15 cellular contexts compared by ENCODE assay signal in the genomic region with DNA sequence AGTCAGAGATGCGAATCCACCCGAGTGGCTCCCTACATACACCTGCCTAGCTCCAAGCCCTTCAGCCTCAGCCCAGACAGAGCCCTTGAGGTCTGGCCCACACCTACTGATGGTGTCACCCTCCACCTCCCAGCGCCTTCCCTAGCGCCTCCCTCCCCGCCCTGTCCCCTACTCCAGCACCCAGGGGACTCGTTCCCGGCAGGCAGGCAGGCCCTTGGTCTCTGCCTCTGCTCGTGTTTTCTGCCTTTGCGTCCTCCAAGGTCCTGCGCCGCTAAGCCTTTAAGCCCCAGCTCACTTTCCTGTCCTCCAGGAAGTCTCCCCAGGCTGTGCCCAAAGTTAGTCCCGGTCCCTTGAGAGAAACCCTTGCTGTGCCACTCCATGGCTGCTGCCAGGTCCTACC.
"Had no signal": no experiment of that assay in that cellular context is flagged by ENCODE, and none has a peak within 500 bp of the region (broad histone marks: within the 10 kb centered on the region; RNA-seq: fewer than 3 reads in every experiment).

No MANE protein-coding gene starts in this region.

- ATAC-seq: left ventricle myocardium superior; stimulated activated naive B cell treated with anti-CD40 and anti-IgM and Interleukin-4, amounts not matched to agents 10 μg/mL and 1 μg/mL and 100 μg/mL, for 72 hours had no signal

- H3K9me3 Mint-ChIP-seq: stimulated activated naive B cell treated with anti-CD40 and anti-IgM and Interleukin-4, amounts not matched to agents 10 μg/mL and 1 μg/mL and 100 μg/mL, for 72 hours had no signal

- H3K27ac ChIP-seq: colonic mucosa, transverse colon, uterus, VCaP had no signal

- H3K4me3 Mint-ChIP-seq: brain; stimulated activated naive B cell treated with anti-CD40 and anti-IgM and Interleukin-4, amounts not matched to agents 10 μg/mL and 1 μg/mL and 100 μg/mL, for 72 hours had no signal

- H3K4me1 ChIP-seq: colonic mucosa had no signal

- DNase-seq: activated CD4-positive, alpha-beta T cell treated with anti-CD3 and anti-CD28 coated beads for 1 hour; activated CD4-positive, alpha-beta T cell treated with anti-CD3 and anti-CD28 coated beads, Interleukin-2, amount 50 U/mL, for 48 hours; activated gamma-delta T cell treated with Interleukin-2 at 50 U/mL for 16 hours; central memory CD4-positive, alpha-beta T cell; colonic mucosa; kidney; left ventricle myocardium superior; stimulated activated naive B cell treated with anti-CD40 and anti-IgM and Interleukin-4, amounts not matched to agents 10 μg/mL and 1 μg/mL and 100 μg/mL, for 72 hours; T-helper 2 cell; transverse colon; uterus had no signal

- H3K27me3 ChIP-seq: colonic mucosa, transverse colon, uterus had no signal

- H3K4me3 ChIP-seq: colonic mucosa, transverse colon, uterus had no signal

- H3K27ac Mint-ChIP-seq: brain; progenitor cell of endocrine pancreas; stimulated activated naive B cell treated with anti-CD40 and anti-IgM and Interleukin-4, amounts not matched to agents 10 μg/mL and 1 μg/mL and 100 μg/mL, for 72 hours had no signal

- H3K9me3 ChIP-seq: colonic mucosa, transverse colon, uterus had no signal

- H3K27me3 Mint-ChIP-seq: brain; progenitor cell of endocrine pancreas; stimulated activated naive B cell treated with anti-CD40 and anti-IgM and Interleukin-4, amounts not matched to agents 10 μg/mL and 1 μg/mL and 100 μg/mL, for 72 hours had no signal

- FAIRE-seq: frontal cortex, kidney had no signal

- H3K36me3 ChIP-seq: uterus had no signal
